ENCODE assay signal across 24 cellular contexts in genomic region chr1:17682403-17682802, GRCh38.
A peak's percentile ranks its signal among the peaks of the same experiment; 100 is the strongest.
DNase-seq lines count a peak whose midpoint lies in the region; ATAC-seq and TF ChIP-seq lines count a peak whose summit lies in the region.
"Had no signal": no experiment of that assay in that cellular context is flagged by ENCODE, and none has a peak within 500 bp of the region (broad histone marks: within the 10 kb centered on the region; RNA-seq: fewer than 3 reads in every experiment).

No MANE protein-coding gene starts in this region.

- no peaks in the 10 kb centered on the region for H3K27me3 ChIP-seq in neural progenitor cell

- H4K20me1 ChIP-seq in neural progenitor cell (ENCODE audit: low read depth): peaks cover 10% of the 10 kb centered on the region

- peaks cover 5% of the 10 kb centered on the region for H3K36me3 Mint-ChIP-seq in neural progenitor cell
- H3K36me3 Mint-ChIP-seq in effector memory CD8-positive, alpha-beta T cell (ENCODE audit: insufficient read depth): no peaks in the 10 kb centered on the region
- H3K36me3 Mint-ChIP-seq: activated naive CD4-positive, alpha-beta T cell treated with anti-CD3 and anti-CD28 coated beads, Interleukin-2, amount 50 U/mL, for 72 hours; naive thymus-derived CD4-positive, alpha-beta T cell; stimulated activated memory B cell treated with anti-CD40 and anti-IgM and Interleukin-4, amounts not matched to agents 10 μg/mL and 1 μg/mL and 100 μg/mL, for 72 hours; T-cell had no signal

- no peaks in the 10 kb centered on the region for H3K79me2 ChIP-seq in neural progenitor cell (ENCODE audit: low read depth)

- H3K4me3 ChIP-seq in epithelial cell of esophagus (ENCODE audit: low read length) (no peak overlapping the region), neural progenitor cell (no peak overlapping the region)
- H3K4me3 ChIP-seq: thoracic aorta had no signal

- no peak for ATAC-seq in effector memory CD8-positive, alpha-beta T cell (replicated peaks)
- ATAC-seq in left lobe of liver: no peak
- ATAC-seq: activated CD4-positive, alpha-beta T cell treated with anti-CD3 and anti-CD28 coated beads for 36 hours; activated naive CD4-positive, alpha-beta T cell treated with anti-CD3 and anti-CD28 coated beads, Interleukin-2, amount 50 U/mL, for 72 hours; naive thymus-derived CD4-positive, alpha-beta T cell; stimulated activated memory B cell treated with anti-CD40 and anti-IgM and Interleukin-4, amounts not matched to agents 10 μg/mL and 1 μg/mL and 100 μg/mL, for 72 hours; T-cell had no signal

- H2AFZ ChIP-seq in neural progenitor cell (replicated peaks): no peak overlapping the region

- peaks cover 14% of the 10 kb centered on the region for H3F3A ChIP-seq in neural progenitor cell (ENCODE audit: low read depth)

- H3K9me3 ChIP-seq in neural progenitor cell (ENCODE audit: low read depth): no peaks in the 10 kb centered on the region
- H3K9me3 ChIP-seq: thoracic aorta had no signal

- H3K27me3 Mint-ChIP-seq in neural progenitor cell (ENCODE audit: insufficient read depth, low read depth): peaks cover 2% of the 10 kb centered on the region
- peaks cover 31 to 45% of the 10 kb centered on the region in 2 donors for H3K27me3 Mint-ChIP-seq in effector memory CD8-positive, alpha-beta T cell

- TF ChIP-seq CTCF in epithelial cell of esophagus (IDR thresholded peaks at IDR 0.05; ENCODE audit: insufficient read depth, low read depth, low read length, missing control alignments): no peak
- no peak for TF ChIP-seq CTCF in neural progenitor cell (IDR thresholded peaks at IDR 0.05)

- H3K27ac Mint-ChIP-seq in neural progenitor cell: peak overlapping the region; percentile 72
- no peak overlapping the region for H3K27ac Mint-ChIP-seq in effector memory CD8-positive, alpha-beta T cell
- H3K27ac Mint-ChIP-seq: activated CD4-positive, alpha-beta T cell treated with anti-CD3 and anti-CD28 coated beads for 36 hours; activated naive CD4-positive, alpha-beta T cell treated with anti-CD3 and anti-CD28 coated beads, Interleukin-2, amount 50 U/mL, for 72 hours; CD8-positive, alpha-beta memory T cell; naive thymus-derived CD4-positive, alpha-beta T cell; stimulated activated memory B cell treated with anti-CD40 and anti-IgM and Interleukin-4, amounts not matched to agents 10 μg/mL and 1 μg/mL and 100 μg/mL, for 72 hours; T-cell had no signal

- H3K4me1 ChIP-seq in neural progenitor cell: peaks cover 23% of the 10 kb centered on the region

- peaks cover 40% of the 10 kb centered on the region for H3K4me1 Mint-ChIP-seq in neural progenitor cell
- no peaks in the 10 kb centered on the region for H3K4me1 Mint-ChIP-seq in effector memory CD8-positive, alpha-beta T cell (ENCODE audit: low read depth in 2 of 2)
- H3K4me1 Mint-ChIP-seq: activated CD4-positive, alpha-beta T cell treated with anti-CD3 and anti-CD28 coated beads for 36 hours; CD8-positive, alpha-beta memory T cell; naive thymus-derived CD4-positive, alpha-beta T cell; stimulated activated memory B cell treated with anti-CD40 and anti-IgM and Interleukin-4, amounts not matched to agents 10 μg/mL and 1 μg/mL and 100 μg/mL, for 72 hours; T-cell had no signal

- no peak overlapping the region for H3K9ac ChIP-seq in neural progenitor cell

- no peak overlapping the region for H3K4me3 Mint-ChIP-seq in neural progenitor cell
- no peak overlapping the region for H3K4me3 Mint-ChIP-seq in effector memory CD8-positive, alpha-beta T cell
- H3K4me3 Mint-ChIP-seq: activated CD4-positive, alpha-beta T cell treated with anti-CD3 and anti-CD28 coated beads for 36 hours; CD8-positive, alpha-beta memory T cell; naive thymus-derived CD4-positive, alpha-beta T cell; stimulated activated memory B cell treated with anti-CD40 and anti-IgM and Interleukin-4, amounts not matched to agents 10 μg/mL and 1 μg/mL and 100 μg/mL, for 72 hours; T-cell had no signal

- H3K9me3 Mint-ChIP-seq in neural progenitor cell: no peaks in the 10 kb centered on the region
- H3K9me3 Mint-ChIP-seq in effector memory CD8-positive, alpha-beta T cell: no peaks in the 10 kb centered on the region
- H3K9me3 Mint-ChIP-seq: activated naive CD4-positive, alpha-beta T cell treated with anti-CD3 and anti-CD28 coated beads, Interleukin-2, amount 50 U/mL, for 72 hours; CD8-positive, alpha-beta memory T cell; naive thymus-derived CD4-positive, alpha-beta T cell; stimulated activated memory B cell treated with anti-CD40 and anti-IgM and Interleukin-4, amounts not matched to agents 10 μg/mL and 1 μg/mL and 100 μg/mL, for 72 hours; T-cell had no signal

- no peak overlapping the region for H3K4me2 ChIP-seq in neural progenitor cell

- H3K27ac ChIP-seq in neural progenitor cell (no peak overlapping the region), caudate nucleus (ENCODE audit: low read depth, low read length) (no peak overlapping the region)
- H3K27ac ChIP-seq: thoracic aorta had no signal

- DNase-seq in ELF-1 (ENCODE audit: low read depth, low spot score) (peak; percentile 65), NCI-H526 (lab: John Stamatoyannopoulos, UW) (peak; percentile 29 to 56), epithelial cell of esophagus (ENCODE audit: low read depth) (peak; percentile 6), neural progenitor cell (ENCODE audit: low spot score) (peak; percentile 24), caudate nucleus (lab: John Stamatoyannopoulos, UW) (no peak), cerebellar nuclear complex (lab: John Stamatoyannopoulos, UW) (no peak), left lobe of liver (ENCODE audit: low spot score) (no peak)
- no peak for DNase-seq in effector memory CD8-positive, alpha-beta T cell
- DNase-seq: activated CD4-positive, alpha-beta T cell treated with anti-CD3 and anti-CD28 coated beads for 36 hours; CD8-positive, alpha-beta memory T cell; DMS53; foreskin fibroblast; GOT3; hypothalamus; naive thymus-derived CD4-positive, alpha-beta T cell; NCI-H1048; NCI-H2081 treated with DMSO at 0.1 percent for 48 hours; NCI-H748 treated with DMSO at 0.1 percent for 48 hours; posterior cingulate gyrus; SHP77; T-cell had no signal

- H3K36me3 ChIP-seq in neural progenitor cell: no peaks in the 10 kb centered on the region

Comparison
In these comparisons a context has a peak if more than half of its experiments do, and no peak if none do; other contexts are left out.
1. DNase-seq: peak in ELF-1 (single experiment), NCI-H526 (2 of 2), epithelial cell of esophagus (single experiment) and neural progenitor cell (single experiment); none in effector memory CD8-positive, alpha-beta T cell (0 of 3), caudate nucleus (0 of 61), cerebellar nuclear complex (0 of 2) and left lobe of liver (single experiment).